ENCODE assay signal across 14 cellular contexts in genomic region chr6:169171010-169171409, GRCh38.
DNase-seq lines count a peak whose midpoint lies in the region; ATAC-seq and TF ChIP-seq lines count a peak whose summit lies in the region.
"Had no signal": no experiment of that assay in that cellular context is flagged by ENCODE, and none has a peak within 500 bp of the region (broad histone marks: within the 10 kb centered on the region; RNA-seq: fewer than 3 reads in every experiment).

No MANE protein-coding gene starts in this region.

- no peaks in the 10 kb centered on the region for H3K36me3 ChIP-seq in gastroesophageal sphincter

- H3K36me3 Mint-ChIP-seq in HFFc6 (ENCODE audit: low read depth) (peaks cover 50% of the 10 kb centered on the region), nephron progenitor cell (ENCODE audit: low read depth) (no peaks in the 10 kb centered on the region)
- H3K36me3 Mint-ChIP-seq in central memory CD8-positive, alpha-beta T cell (ENCODE audit: insufficient read depth): no peaks in the 10 kb centered on the region

- TF ChIP-seq CTCF in HFFc6 (IDR thresholded peaks at IDR 0.05) (no peak), nephron progenitor cell (IDR thresholded peaks at IDR 0.05) (no peak), gastroesophageal sphincter (IDR thresholded peaks at IDR 0.05) (no peak)

- DNase-seq in HFFc6 (no peak), nephron progenitor cell (no peak), ureter (ENCODE audit: low spot score) (peak; percentile 35), RPMI8226 (no peak), NCI-H526 treated with DMSO at 0.1 percent for 48 hours (lab: John Stamatoyannopoulos, UW) (no peak)
- no peak for DNase-seq in central memory CD8-positive, alpha-beta T cell (ENCODE audit: low spot score in 2 of 2)
- DNase-seq: CD4-positive, alpha-beta T cell; MV-4-11; NCI-H1417; NCI-H187 treated with DMSO at 0.1 percent for 48 hours; NCI-H69; OCI-M1 had no signal

- H3K4me1 Mint-ChIP-seq in HFFc6 (ENCODE audit: low read depth) (peaks cover 80% of the 10 kb centered on the region), nephron progenitor cell (peaks cover 25% of the 10 kb centered on the region)
- no peaks in the 10 kb centered on the region for H3K4me1 Mint-ChIP-seq in central memory CD8-positive, alpha-beta T cell
- H3K4me1 Mint-ChIP-seq: B cell had no signal

- H3K27me3 Mint-ChIP-seq in HFFc6 (ENCODE audit: insufficient read depth) (no peaks in the 10 kb centered on the region; the same call in 1 of the 2 replicates), nephron progenitor cell (ENCODE audit: low read depth, poor library complexity) (peaks cover 4% of the 10 kb centered on the region)
- peaks cover 30% of the 10 kb centered on the region for H3K27me3 Mint-ChIP-seq in central memory CD8-positive, alpha-beta T cell
- H3K27me3 Mint-ChIP-seq: B cell; CD4-positive, alpha-beta T cell had no signal

- no peak overlapping the region for H3K27ac ChIP-seq in gastroesophageal sphincter

- ATAC-seq in central memory CD8-positive, alpha-beta T cell (replicated peaks; ENCODE audit: extremely low read depth, poor library complexity, severe bottlenecking): no peak
- ATAC-seq in gastroesophageal sphincter: no peak

- H3K27me3 ChIP-seq in gastroesophageal sphincter: no peaks in the 10 kb centered on the region

- H3K9me3 Mint-ChIP-seq in HFFc6 (peaks cover 6% of the 10 kb centered on the region), nephron progenitor cell (no peaks in the 10 kb centered on the region)
- H3K9me3 Mint-ChIP-seq in central memory CD8-positive, alpha-beta T cell: no peaks in the 10 kb centered on the region
- H3K9me3 Mint-ChIP-seq: CD4-positive, alpha-beta T cell had no signal

- H3K4me1 ChIP-seq in gastroesophageal sphincter: peaks cover 0 to 13% (median 0%) of the 10 kb centered on the region in 3 donors

- 84 to 96% methylated on average over 8 to 9 of the region's 16 CpGs for WGBS in gastroesophageal sphincter (ENCODE audit: low coverage in 1 of 2), 2 donors

- no peaks in the 10 kb centered on the region for H3K9me3 ChIP-seq in gastroesophageal sphincter

- H3K4me3 Mint-ChIP-seq in HFFc6 (no peak overlapping the region), nephron progenitor cell (no peak overlapping the region)
- H3K4me3 Mint-ChIP-seq in central memory CD8-positive, alpha-beta T cell: no peak overlapping the region
- H3K4me3 Mint-ChIP-seq: B cell; CD4-positive, alpha-beta T cell had no signal

- H3K4me3 ChIP-seq in gastroesophageal sphincter: no peak overlapping the region

- TF ChIP-seq POLR2A in gastroesophageal sphincter (IDR thresholded peaks at IDR 0.05): no peak

- H3K27ac Mint-ChIP-seq in HFFc6 (peak overlapping the region; percentile 100), nephron progenitor cell (peak overlapping the region; percentile 25)
- H3K27ac Mint-ChIP-seq in central memory CD8-positive, alpha-beta T cell (ENCODE audit: low read depth): peak overlapping the region; percentile 50
- H3K27ac Mint-ChIP-seq: B cell; CD4-positive, alpha-beta T cell had no signal

- TF ChIP-seq EP300 in gastroesophageal sphincter (IDR thresholded peaks at IDR 0.05): no peak

Comparison
In these comparisons a context has a peak if more than half of its experiments do, and no peak if none do; other contexts are left out.
1. H3K27ac Mint-ChIP-seq: peak in every context shown above with its lines; median percentile 100 in HFFc6; 50 in central memory CD8-positive, alpha-beta T cell; 25 in nephron progenitor cell.